In the genomic region with DNA sequence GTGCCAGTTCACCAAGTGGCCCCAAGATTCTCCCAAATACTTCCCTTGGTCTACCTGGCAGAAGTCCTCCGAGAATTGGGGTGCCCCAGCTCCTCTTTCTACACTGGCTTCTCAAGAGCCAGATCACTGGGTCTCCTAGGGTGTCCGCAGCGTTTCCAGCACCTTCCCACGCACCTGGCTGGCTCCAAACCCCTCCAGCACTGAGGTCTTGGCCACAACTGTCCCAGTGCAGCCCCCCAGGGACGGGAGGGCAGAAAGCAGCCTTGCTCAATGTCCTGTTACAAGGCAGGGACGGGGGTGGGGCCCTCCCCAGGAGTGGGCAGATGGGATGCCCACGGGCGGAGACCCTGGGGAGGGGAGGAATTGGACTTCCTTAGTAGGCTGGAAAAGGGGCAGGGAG, we compare ENCODE assay signal across 8 cellular contexts. TPM values are rescaled to one million over a fixed set of nuclear protein-coding genes. Genes with fewer than 3 reads are reported as not detected.
DNase-seq lines count a peak whose midpoint lies in the region; ATAC-seq, FAIRE-seq and TF ChIP-seq lines count a peak whose summit lies in the region.

No MANE protein-coding gene starts in this region.

- TF ChIP-seq RAD21 in A549 (conservative IDR thresholded peaks at IDR 0.05 in 1 of 2, IDR thresholded peaks at IDR 0.05 in 1 of 2) = no peak
- TF ChIP-seq RAD21 in IMR-90 (IDR thresholded peaks at IDR 0.05; ENCODE audit: low read length) = no peak

- no peak overlapping the region for H2BK120ac ChIP-seq in IMR-90 (ENCODE audit: low read depth, low read length)

- BruUV-seq in IMR-90 (replicated peaks; lab: Mats Ljungman, UMichigan) = no TSS peak

- peak overlapping the region; percentile 88 for H3K4ac ChIP-seq in IMR-90 (ENCODE audit: low read depth, low read length)

- peaks cover 3% of the 10 kb centered on the region; the same call in 1 of the 2 replicates for H3K36me3 ChIP-seq in IMR-90 (ENCODE audit: control insufficient read depth, insufficient read depth, low read length)
- no peaks in the 10 kb centered on the region for H3K36me3 ChIP-seq in colonic mucosa

- H3K27me3 ChIP-seq in IMR-90 (ENCODE audit: control insufficient read depth, insufficient read depth, low read length) (no peaks in the 10 kb centered on the region), colonic mucosa (no peaks in the 10 kb centered on the region)

- H3K56ac ChIP-seq in IMR-90 (ENCODE audit: extremely low read depth, insufficient read depth, low read length) = no peak overlapping the region

- H4K91ac ChIP-seq in IMR-90 (ENCODE audit: insufficient read depth, low read depth, low read length) = no peak overlapping the region

- peaks cover 0 to 14% (median 2%) of the 10 kb centered on the region in 3 donors for H3K36me3 Mint-ChIP-seq in naive thymus-derived CD8-positive, alpha-beta T cell

- no peaks in the 10 kb centered on the region for H3K9me3 ChIP-seq in A549
- no peaks in the 10 kb centered on the region for H3K9me3 ChIP-seq in IMR-90 (ENCODE audit: control insufficient read depth, insufficient read depth, low read length)
- no peaks in the 10 kb centered on the region for H3K9me3 ChIP-seq in colonic mucosa

- 0 out of 2 replicates have a peak, but pooled peaks cover 5% of the 10 kb centered on the region for H3K9me1 ChIP-seq in IMR-90 (ENCODE audit: insufficient read depth, low read length)

- dilution Hi-C loops in IMR-90 (cut with HindIII; ENCODE audit: low sequenced_read_pairs, unreplicated experiment) = no loop called here

- no peak overlapping the region for H3K18ac ChIP-seq in IMR-90 (ENCODE audit: low read depth, low read length)

- no peak for TF ChIP-seq EP300 in A549 (IDR thresholded peaks at IDR 0.05)

- peak overlapping the region; percentile 63 for H3K4me3 ChIP-seq in A549
- H3K4me3 ChIP-seq in IMR-90 (ENCODE audit: insufficient read depth, low read depth, low read length) = peak overlapping the region; percentile 89; the same call in 1 of the 2 replicates
- peak overlapping the region; percentile 55 for H3K4me3 ChIP-seq in colonic mucosa

- no peak overlapping the region for H2BK20ac ChIP-seq in IMR-90 (ENCODE audit: low read depth, low read length)

- no peak for ATAC-seq in A549
- no peak for ATAC-seq in IMR-90 (ENCODE audit: low read depth)
- ATAC-seq in naive thymus-derived CD8-positive, alpha-beta T cell = no peak
- ATAC-seq in HG02885 (IDR thresholded peaks at IDR 0.05; ENCODE audit: poor library complexity, unreplicated experiment) = no peak

- H3K79me1 ChIP-seq in IMR-90 (ENCODE audit: low read depth in 1 of 2, low read length in 2 of 2) = peaks cover 36 to 72% of the 10 kb centered on the region in 2 experiments

- POLR2A ChIA-PET in A549 (lab: Yijun Ruan, JAX) (no interaction called here), IMR-90 (lab: Charles Lee; ENCODE audit: unreplicated experiment) (no interaction called here)
- POLR2A ChIA-PET in naive thymus-derived CD8-positive, alpha-beta T cell (lab: Charles Lee) = interaction anchor here (1.0 to 16.6 kb wide), 5 partner anchors 10 to 56 kb away, joined by 3 to 218 read pairs (median 70); no protein-coding TSS in a partner anchor

- H3K9ac ChIP-seq in IMR-90 (ENCODE audit: low read depth, low read length) (peak overlapping the region; percentile 59; the same call in 1 of the 2 replicates), colonic mucosa (ENCODE audit: low read depth in 2 of 2, low read length in 2 of 2) (peak overlapping the region; percentile 76 to 78)

- in situ Hi-C loops in IMR-90 (cut with MboI; ENCODE audit: low sequenced_read_pairs) = no loop called here

- no peaks in the 10 kb centered on the region for H3K9me3 Mint-ChIP-seq in naive thymus-derived CD8-positive, alpha-beta T cell

- peak overlapping the region; percentile 48 for H2AK9ac ChIP-seq in IMR-90 (replicated peaks; ENCODE audit: low read depth, low read length, poor library complexity)

- no peak for FAIRE-seq in A549 (lab: Jason Lieb, UNC)

- peak overlapping the region; percentile 82 to 94 (median 89) for H3K27ac Mint-ChIP-seq in naive thymus-derived CD8-positive, alpha-beta T cell

- peak overlapping the region; percentile 72; the same call in 1 of the 2 replicates for H3K23ac ChIP-seq in IMR-90 (ENCODE audit: low read depth, low read length)

- no peaks in the 10 kb centered on the region for H3K27me3 Mint-ChIP-seq in naive thymus-derived CD8-positive, alpha-beta T cell

- CTCF ChIA-PET in A549 (lab: Yijun Ruan, JAX) (interaction anchor here (0.6 to 3.3 kb wide), 5 partner anchors 17 to 81 kb away, joined by 3 to 24 read pairs (median 5); no protein-coding TSS in a partner anchor), IMR-90 (lab: Yijun Ruan, JAX) (interaction anchor here (0.6 kb wide), 1 partner anchor 10 kb away, joined by 3 read pairs; no protein-coding TSS in a partner anchor)

- H2BK15ac ChIP-seq in IMR-90 (ENCODE audit: low read depth, low read length) = no peak overlapping the region

- H4K20me1 ChIP-seq in IMR-90 (ENCODE audit: insufficient read depth, low read length) = peaks cover 2% of the 10 kb centered on the region; the same call in 1 of the 2 replicates

- TF ChIP-seq POLR2A in A549 (IDR thresholded peaks at IDR 0.05; ENCODE audit: low read length) = no peak
- no peak for TF ChIP-seq POLR2A in IMR-90 (IDR thresholded peaks at IDR 0.05; ENCODE audit: low read depth, low read length)

- DNase-seq in A549 (ENCODE audit: low read depth in 1 of 2, low spot score in 1 of 2) (no peak), IMR-90 (no peak), colonic mucosa (no peak), DMS114 treated with DMSO at 0.1 percent for 48 hours (lab: John Stamatoyannopoulos, UW; ENCODE audit: unreplicated experiment) (no peak), LoVo (ENCODE audit: low spot score) (no peak)
- no peak for DNase-seq in naive thymus-derived CD8-positive, alpha-beta T cell
- DNase-seq in stimulated activated naive CD4-positive, alpha-beta T cell treated with Interleukin-2 at 50 U/mL for 16 hours (lab: John Stamatoyannopoulos, UW) = no peak

- H3K4me1 ChIP-seq in A549 = peaks cover 39% of the 10 kb centered on the region
- peaks cover 21% of the 10 kb centered on the region for H3K4me1 ChIP-seq in IMR-90 (ENCODE audit: control insufficient read depth, insufficient read depth, low read length)
- H3K4me1 ChIP-seq in colonic mucosa = no peaks in the 10 kb centered on the region

- H3K4me2 ChIP-seq in A549 = peak overlapping the region; percentile 93
- H3K4me2 ChIP-seq in IMR-90 (ENCODE audit: low read depth, low read length) = peak overlapping the region; percentile 93

- H3K4me1 Mint-ChIP-seq in naive thymus-derived CD8-positive, alpha-beta T cell = peaks cover 23 to 66% (median 58%) of the 10 kb centered on the region in 4 donors

- H3K4me3 Mint-ChIP-seq in naive thymus-derived CD8-positive, alpha-beta T cell = peak overlapping the region; percentile 82 to 94 (median 87)

- WGBS in A549 (ENCODE audit: missing lambda C conversion rate) = 90% methylated on average over 4 of the region's 8 CpGs
- WGBS in IMR-90 (ENCODE audit: extremely low coverage in 2 of 2, insufficient read length in 1 of 2), 2 experiments = 94% methylated on average over 3 of the region's 8 CpGs; no CpG with 5 or more reads in 1 of the 2 experiments

- H4K8ac ChIP-seq in IMR-90 (ENCODE audit: low read depth in 2 of 2, low read length in 2 of 2) = peak overlapping the region; percentile 49 to 88; a peak in 3 of 4 replicates

- no peak overlapping the region; the same call in 1 of the 2 replicates for H4K5ac ChIP-seq in IMR-90 (ENCODE audit: low read depth, low read length)

- TF ChIP-seq CTCF in A549 (IDR thresholded peaks at IDR 0.05) = no peak
- no peak for TF ChIP-seq CTCF in IMR-90 (conservative IDR thresholded peaks at IDR 0.05; ENCODE audit: low read depth, low read length)
- TF ChIP-seq CTCF in colonic mucosa (IDR thresholded peaks at IDR 0.05) = no peak

- peak overlapping the region; percentile 97 to 99 for H3K27ac ChIP-seq in A549
- no peak overlapping the region for H3K27ac ChIP-seq in IMR-90 (ENCODE audit: insufficient read depth, low read length)
- H3K27ac ChIP-seq in colonic mucosa = peak overlapping the region; percentile 30

- H3K14ac ChIP-seq in IMR-90 (replicated peaks; ENCODE audit: low read depth, low read length) = peak overlapping the region; percentile 94; the same call in 1 of the 2 replicates

- no peak overlapping the region for H2BK5ac ChIP-seq in IMR-90 (ENCODE audit: low read depth, low read length, poor library complexity, severe bottlenecking)

- peak overlapping the region; percentile 70; the same call in 1 of the 2 replicates for H2AK5ac ChIP-seq in IMR-90 (ENCODE audit: low read depth, low read length)

- intact Hi-C loops in IMR-90 (cut with micrococcal nuclease) = no loop called here
- intact Hi-C loops in colonic mucosa (cut with DNase I) = no loop called here

- H2AFZ ChIP-seq in IMR-90 (replicated peaks; ENCODE audit: low read length, poor library complexity) = peak overlapping the region; percentile 95

TF ChIP-seq in IMR-90, 13 proteins besides CTCF, POLR2A, EP300 and RAD21:
- TF ChIP-seq CEBPB (IDR thresholded peaks at IDR 0.05; ENCODE audit: low read depth, low read length) (no peak), NFE2L2 (IDR thresholded peaks at IDR 0.05; ENCODE audit: low read depth, low read length) (no peak), CHD1 (IDR thresholded peaks at IDR 0.05; ENCODE audit: low read depth, low read length) (no peak), RCOR1 (IDR thresholded peaks at IDR 0.05; ENCODE audit: insufficient replicate concordance, low read length) (no peak), MAZ (IDR thresholded peaks at IDR 0.05; ENCODE audit: borderline replicate concordance, low read depth, low read length) (no peak), MXI1 (IDR thresholded peaks at IDR 0.05; ENCODE audit: borderline replicate concordance, low read depth, low read length) (no peak), BHLHE40 (IDR thresholded peaks at IDR 0.05; ENCODE audit: low read depth, low read length) (no peak), RFX5 (IDR thresholded peaks at IDR 0.05; ENCODE audit: low read depth, low read length) (no peak)

RNA-seq across cellular contexts. Expression of a gene that starts 1.1 kb away (rescaled TPM):
- polyA plus RNA-seq in A549 (2011; rRNA removed) (81.8 and 86.4 TPM in 2 replicates), A549 (2017; fragmentation: RNase III; extraction: RNeasy Plus Mini Kit Qiagen cat#74134 plus additional on column Dnase treatment) (40.5 to 53.2 TPM (median 45.7 TPM) in 3 replicates), IMR-90 (2012; rRNA removed) (124 and 133 TPM in 2 replicates)
- 32.0 and 38.7 TPM in 2 replicates for polyA plus RNA-seq in A549 (2012; cell fraction: cytosol; rRNA removed)
- 55.8 and 74.0 TPM in 2 replicates for polyA plus RNA-seq in A549 (2012; cell fraction: nucleus; rRNA removed)
- polyA minus RNA-seq in A549 (2011; rRNA and poly(A)+ RNA removed) = 48.6 and 51.8 TPM in 2 replicates
- total RNA-seq in IMR-90 (2012; rRNA removed) (60.0 and 61.8 TPM in 2 replicates), colonic mucosa (100 to 1,000 TPM in 1 of 2 donors, 10 to 100 TPM in 1; 99.0 to 149 TPM)
- 90.4 and 122 TPM in 2 replicates for polyA plus RNA-seq in IMR-90 (2012; cell fraction: cytosol; rRNA removed)
- polyA plus RNA-seq in IMR-90 (2012; cell fraction: nucleus; rRNA removed; ENCODE audit: low replicate concordance) = 71.7 and 82.4 TPM in 2 replicates
- 10 to 100 TPM; 51.7 to 53.6 TPM for total RNA-seq in naive thymus-derived CD8-positive, alpha-beta T cell
- 10 to 100 TPM in 2 of 3 donors, 1 to 10 TPM in 1; 9.1 to 37.3 (median 20.5) TPM for polyA plus RNA-seq in naive thymus-derived CD8-positive, alpha-beta T cell
